31 cellular contexts compared by ENCODE assay signal in the genomic region with DNA sequence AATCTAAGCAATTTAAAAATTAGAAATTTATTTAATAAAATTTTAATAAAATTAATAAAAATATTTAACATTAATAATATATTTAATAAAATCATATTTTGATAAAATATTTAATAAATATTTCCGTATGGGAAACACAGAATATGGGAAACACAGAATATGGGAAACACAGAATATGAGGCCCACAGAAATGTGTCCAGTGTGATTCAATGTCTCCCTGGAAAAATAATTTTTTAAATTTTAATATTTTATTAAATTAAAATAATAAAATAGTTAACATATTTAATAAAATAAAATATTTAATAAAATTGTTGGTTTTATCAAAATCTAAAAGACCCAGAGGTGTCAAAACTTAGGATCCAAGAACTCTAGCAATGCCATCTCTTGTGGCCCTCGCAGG.
"Had no signal": no experiment of that assay in that cellular context is flagged by ENCODE, and none has a peak within 500 bp of the region (broad histone marks: within the 10 kb centered on the region; RNA-seq: fewer than 3 reads in every experiment).

No MANE protein-coding gene starts in this region.

- H3K4me3 ChIP-seq: ascending aorta, breast epithelium, cardiac muscle cell, colonic mucosa, esophagus muscularis mucosa, gastroesophageal sphincter, heart right ventricle had no signal

- H3K4me1 Mint-ChIP-seq: activated CD4-positive, alpha-beta memory T cell treated with anti-CD3 and anti-CD28 coated beads, Interleukin-2, amount 10 ng/mL, durations not matched to agents 7 days and 5 days; activated CD4-positive, alpha-beta T cell treated with anti-CD3 and anti-CD28 coated beads, Interleukin-2, amount 10 ng/mL, durations not matched to agents 7 days and 5 days; activated naive CD4-positive, alpha-beta T cell treated with anti-CD3 and anti-CD28 coated beads, Interleukin-2, amount 10 ng/mL, durations not matched to agents 7 days and 5 days; activated naive CD8-positive, alpha-beta T cell treated with anti-CD3 and anti-CD28 coated beads, Interleukin-2, amount 10 ng/mL, durations not matched to agents 7 days and 5 days; brain; T-helper 17 cell had no signal

- H3K36me3 ChIP-seq: ascending aorta, breast epithelium, cardiac muscle cell, colonic mucosa, esophagus muscularis mucosa, gastroesophageal sphincter, heart right ventricle had no signal

- DNase-seq: activated CD4-positive, alpha-beta memory T cell treated with anti-CD3 and anti-CD28 coated beads, Interleukin-2, amount 10 ng/mL, durations not matched to agents 7 days and 5 days; activated CD4-positive, alpha-beta T cell treated with anti-CD3 and anti-CD28 coated beads for 1 hour; activated CD4-positive, alpha-beta T cell treated with anti-CD3 and anti-CD28 coated beads for 4 hours; activated CD4-positive, alpha-beta T cell treated with anti-CD3 and anti-CD28 coated beads, Interleukin-2, amount 10 ng/mL, durations not matched to agents 7 days and 5 days; activated CD4-positive, alpha-beta T cell treated with anti-CD3 and anti-CD28 coated beads, Interleukin-2, amount 50 U/mL, for 4 hours; activated CD8-positive, alpha-beta memory T cell treated with anti-CD3 and anti-CD28 coated beads, Interleukin-2, amount 50 U/mL, for 48 hours; activated gamma-delta T cell; activated naive CD4-positive, alpha-beta T cell; activated naive CD4-positive, alpha-beta T cell treated with anti-CD3 and anti-CD28 coated beads, Interleukin-2, amount 10 ng/mL, durations not matched to agents 7 days and 5 days; activated naive CD8-positive, alpha-beta T cell treated with anti-CD3 and anti-CD28 coated beads, Interleukin-2, amount 10 ng/mL, durations not matched to agents 7 days and 5 days; activated T-cell treated with anti-CD3 and anti-CD28 coated beads for 4 hours; activated T-cell treated with anti-CD3 and anti-CD28 coated beads, Interleukin-2, amount 50 U/mL, for 24 hours; activated T-cell treated with anti-CD3 and anti-CD28 coated beads, Interleukin-2, amount 50 U/mL, for 72 hours; central memory CD4-positive, alpha-beta T cell; cerebellar nuclear complex; colonic mucosa; effector CD8-positive, alpha-beta T cell; erythroblast; foreskin keratinocyte; heart right ventricle; T-helper 1 cell; T-helper 17 cell; T1000 had no signal

- H3K27me3 Mint-ChIP-seq: activated CD4-positive, alpha-beta memory T cell treated with anti-CD3 and anti-CD28 coated beads, Interleukin-2, amount 10 ng/mL, durations not matched to agents 7 days and 5 days; activated CD4-positive, alpha-beta T cell treated with anti-CD3 and anti-CD28 coated beads, Interleukin-2, amount 10 ng/mL, durations not matched to agents 7 days and 5 days; activated naive CD4-positive, alpha-beta T cell treated with anti-CD3 and anti-CD28 coated beads, Interleukin-2, amount 10 ng/mL, durations not matched to agents 7 days and 5 days; activated naive CD8-positive, alpha-beta T cell treated with anti-CD3 and anti-CD28 coated beads, Interleukin-2, amount 10 ng/mL, durations not matched to agents 7 days and 5 days; activated T-cell treated with anti-CD3 and anti-CD28 coated beads, Interleukin-2, amount 50 U/mL, for 24 hours; brain; T-helper 17 cell had no signal

- H3K4me1 ChIP-seq: ascending aorta, breast epithelium, colonic mucosa, esophagus muscularis mucosa, foreskin keratinocyte, gastroesophageal sphincter, heart right ventricle had no signal

- ATAC-seq: activated naive CD4-positive, alpha-beta T cell treated with anti-CD3 and anti-CD28 coated beads, Interleukin-2, amount 50 U/mL, for 72 hours; activated T-cell treated with anti-CD3 and anti-CD28 coated beads, Interleukin-2, amount 50 U/mL, for 72 hours; foreskin keratinocyte; gastroesophageal sphincter; heart right ventricle; T-helper 17 cell had no signal

- H3K36me3 Mint-ChIP-seq: activated naive CD4-positive, alpha-beta T cell treated with anti-CD3 and anti-CD28 coated beads, Interleukin-2, amount 10 ng/mL, durations not matched to agents 7 days and 5 days; activated naive CD8-positive, alpha-beta T cell treated with anti-CD3 and anti-CD28 coated beads, Interleukin-2, amount 10 ng/mL, durations not matched to agents 7 days and 5 days had no signal

- H3K4me3 Mint-ChIP-seq: activated CD4-positive, alpha-beta memory T cell treated with anti-CD3 and anti-CD28 coated beads, Interleukin-2, amount 10 ng/mL, durations not matched to agents 7 days and 5 days; activated CD4-positive, alpha-beta T cell treated with anti-CD3 and anti-CD28 coated beads, Interleukin-2, amount 10 ng/mL, durations not matched to agents 7 days and 5 days; activated naive CD4-positive, alpha-beta T cell treated with anti-CD3 and anti-CD28 coated beads, Interleukin-2, amount 10 ng/mL, durations not matched to agents 7 days and 5 days; activated naive CD8-positive, alpha-beta T cell treated with anti-CD3 and anti-CD28 coated beads, Interleukin-2, amount 10 ng/mL, durations not matched to agents 7 days and 5 days; activated T-cell treated with anti-CD3 and anti-CD28 coated beads, Interleukin-2, amount 50 U/mL, for 24 hours; activated T-cell treated with anti-CD3 and anti-CD28 coated beads, Interleukin-2, amount 50 U/mL, for 72 hours; brain; T-helper 17 cell; T-helper 2 cell treated with Interferon-gamma antibody and Interleukin-4, amounts not matched to agents 5 μg/mL and 100 μg/mL, for 36 hours had no signal

- H3K27ac Mint-ChIP-seq: activated CD4-positive, alpha-beta memory T cell treated with anti-CD3 and anti-CD28 coated beads, Interleukin-2, amount 10 ng/mL, durations not matched to agents 7 days and 5 days; activated CD4-positive, alpha-beta T cell treated with anti-CD3 and anti-CD28 coated beads, Interleukin-2, amount 10 ng/mL, durations not matched to agents 7 days and 5 days; activated naive CD4-positive, alpha-beta T cell treated with anti-CD3 and anti-CD28 coated beads, Interleukin-2, amount 10 ng/mL, durations not matched to agents 7 days and 5 days; activated naive CD4-positive, alpha-beta T cell treated with anti-CD3 and anti-CD28 coated beads, Interleukin-2, amount 50 U/mL, for 72 hours; activated naive CD8-positive, alpha-beta T cell treated with anti-CD3 and anti-CD28 coated beads, Interleukin-2, amount 10 ng/mL, durations not matched to agents 7 days and 5 days; activated T-cell treated with anti-CD3 and anti-CD28 coated beads, Interleukin-2, amount 50 U/mL, for 24 hours; activated T-cell treated with anti-CD3 and anti-CD28 coated beads, Interleukin-2, amount 50 U/mL, for 72 hours; brain; T-helper 17 cell; T-helper 2 cell treated with Interferon-gamma antibody and Interleukin-4, amounts not matched to agents 5 μg/mL and 100 μg/mL, for 36 hours had no signal

- H3K27me3 ChIP-seq: ascending aorta, breast epithelium, cardiac muscle cell, colonic mucosa, foreskin keratinocyte, heart right ventricle had no signal

- H3K9me3 ChIP-seq: ascending aorta, colonic mucosa, gastroesophageal sphincter had no signal

- H3K27ac ChIP-seq: ascending aorta, breast epithelium, cardiac muscle cell, colonic mucosa, esophagus muscularis mucosa, foreskin keratinocyte, gastroesophageal sphincter, heart right ventricle had no signal
